ENCODE assay signal across 8 cellular contexts in genomic region chr18:34122724-34123334, GRCh38.
A peak's percentile ranks its signal among the peaks of the same experiment; 100 is the strongest.
DNase-seq lines count a peak whose midpoint lies in the region; ATAC-seq and TF ChIP-seq lines count a peak whose summit lies in the region.

No MANE protein-coding gene starts in this region.

- H3K27me3 ChIP-seq in DOHH2 (ENCODE audit: control insufficient read depth, low read length) (no peaks in the 10 kb centered on the region), transverse colon (no peaks in the 10 kb centered on the region)

- peak; percentile 86 for TF ChIP-seq CTCF in DOHH2 (IDR thresholded peaks at IDR 0.05; ENCODE audit: low read depth, low read length, poor library complexity, severe bottlenecking)
- peak; percentile 79 to 89 (median 84) for TF ChIP-seq CTCF in transverse colon (IDR thresholded peaks at IDR 0.05)

- H3K4me1 ChIP-seq in DOHH2 (ENCODE audit: control insufficient read depth, low read length) (no peaks in the 10 kb centered on the region), transverse colon (peaks cover 0 to 3% (median 0%) of the 10 kb centered on the region in 4 donors)

- 21 to 24% methylated on average over 4 of the region's 4 CpGs for WGBS in transverse colon (ENCODE audit: low coverage in 1 of 2), 2 donors

- H3K36me3 ChIP-seq in DOHH2 (ENCODE audit: control insufficient read depth, low read length), result no peaks in the 10 kb centered on the region
- H3K36me3 ChIP-seq in transverse colon, result no peaks in the 10 kb centered on the region

- H3K27ac ChIP-seq in DOHH2 (ENCODE audit: low read depth, low read length) (no peak overlapping the region), transverse colon (no peak overlapping the region)

- intact Hi-C loops in transverse colon (cut with DNase I; ENCODE audit: low total_unique reads), result no loop called here

- no peaks in the 10 kb centered on the region for H4K20me1 ChIP-seq in DOHH2 (ENCODE audit: control insufficient read depth, insufficient read depth, low read depth, low read length)

- no peaks in the 10 kb centered on the region for H3K79me2 ChIP-seq in DOHH2 (ENCODE audit: control insufficient read depth, low read length)

- H3K4me3 ChIP-seq in DOHH2 (ENCODE audit: low read length), result no peak overlapping the region
- no peak overlapping the region for H3K4me3 ChIP-seq in transverse colon

- H3F3A ChIP-seq in DOHH2 (ENCODE audit: control insufficient read depth, insufficient read depth), result no peaks in the 10 kb centered on the region

- no peak for TF ChIP-seq POLR2A in transverse colon (IDR thresholded peaks at IDR 0.05)

- TF ChIP-seq EP300 in transverse colon (IDR thresholded peaks at IDR 0.05; ENCODE audit: low read depth), result no peak

- H3K4me2 ChIP-seq in DOHH2 (ENCODE audit: low read length), result no peak overlapping the region

- ATAC-seq in GM19452 (IDR thresholded peaks at IDR 0.05; ENCODE audit: unreplicated experiment), result peak; percentile 96
- peak; percentile 97 for ATAC-seq in HG03280 (IDR thresholded peaks at IDR 0.05; ENCODE audit: unreplicated experiment)

- DNase-seq in NCI-H446 (lab: John Stamatoyannopoulos, UW) (peak; percentile 25 to 76), amniotic stem cell (lab: John Stamatoyannopoulos, UW) (peak; percentile 8), inferior parietal cortex (ENCODE audit: extremely low spot score) (peak; percentile 79), transverse colon (peak; percentile 23)
- DNase-seq in activated T-cell treated with anti-CD3 and anti-CD28 coated beads, Interleukin-2, amount 50 U/mL, for 1 hour, result no peak

- H3K9me2 ChIP-seq in DOHH2 (replicated peaks; ENCODE audit: control insufficient read depth, low read length), result no peaks in the 10 kb centered on the region

- no peaks in the 10 kb centered on the region for H3K9me3 ChIP-seq in DOHH2 (ENCODE audit: control insufficient read depth, insufficient read depth, low read length)
- no peaks in the 10 kb centered on the region for H3K9me3 ChIP-seq in transverse colon

- in situ Hi-C loops in transverse colon (cut with MboI; ENCODE audit: low pct_ligation_motif_present in 1 of 4, low pct_unique_long_range_greater_than_20kb in 1 of 4, low sequenced_read_pairs in 3 of 4), result loop anchor here in 2 of 4 donors (10.0 to 25.0 kb wide), 2 partner anchors 202 to 664 kb away; no protein-coding TSS in a partner anchor
